In the genomic region with DNA sequence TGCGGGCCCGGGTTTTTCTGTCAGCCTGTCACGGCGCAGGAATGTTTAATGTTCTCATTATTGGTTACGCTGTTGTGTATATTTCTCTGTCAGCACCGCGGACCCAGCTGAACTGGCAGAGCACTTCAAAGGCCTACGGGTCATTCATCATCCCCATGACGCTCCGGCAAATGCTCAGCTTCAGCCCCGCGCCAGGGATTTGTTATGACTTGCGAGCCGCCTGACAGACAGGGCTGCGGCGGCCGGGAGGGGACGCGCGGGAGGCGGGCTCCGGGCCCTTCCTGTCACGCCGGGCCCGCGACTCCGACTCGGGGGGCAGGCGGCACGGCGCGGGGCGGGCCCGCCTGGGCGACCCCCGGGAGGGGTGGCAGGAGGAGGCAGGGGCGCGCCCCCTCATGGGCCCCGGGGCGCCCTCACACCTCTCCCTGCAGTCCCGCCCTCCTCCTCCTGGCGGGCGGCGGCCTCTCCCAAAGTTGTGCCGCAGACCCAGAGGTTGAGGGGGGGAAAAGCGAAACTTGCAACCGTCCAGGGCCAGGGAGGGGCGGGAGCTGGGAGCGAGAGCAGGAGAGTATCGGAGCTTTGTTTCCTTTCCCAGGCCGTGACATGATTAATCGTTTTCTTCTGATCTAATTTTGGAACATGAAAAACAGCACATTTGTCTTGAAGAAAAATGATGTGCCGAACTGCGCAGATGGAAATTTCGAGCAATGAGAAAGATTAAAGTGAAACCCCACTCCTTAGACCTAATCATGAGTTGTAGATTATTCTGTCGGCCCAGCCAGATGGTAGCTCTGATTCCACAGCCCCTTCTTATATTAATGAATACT, we compare ENCODE assay signal across 8 cellular contexts. TPM values are rescaled to one million over a fixed set of nuclear protein-coding genes. Genes with fewer than 3 reads are reported as not detected.
DNase-seq lines count a peak whose midpoint lies in the region; ATAC-seq and TF ChIP-seq lines count a peak whose summit lies in the region.

No MANE protein-coding gene starts in this region.

- DNase-seq in D341Med (ENCODE audit: low spot score) (peak; percentile 76), SW480 (ENCODE audit: low spot score) (peak; percentile 95), heart right ventricle (peak; percentile 76 to 82), posterior cingulate gyrus (peak; percentile 26 to 93 (median 60)), type B pancreatic cell (ENCODE audit: extremely low spot score, unreplicated experiment) (peak; percentile 89)

- peak overlapping the region; percentile 76 for H3K9ac ChIP-seq in Loucy (ENCODE audit: low read depth, low read length, poor library complexity, severe bottlenecking)

- H3K4me1 ChIP-seq in Loucy (ENCODE audit: insufficient read depth, low read length, poor library complexity, severe bottlenecking): peaks cover 23% of the 10 kb centered on the region
- H3K4me1 ChIP-seq in heart right ventricle: peaks cover 3 to 27% (median 22%) of the 10 kb centered on the region in 9 donors

- no peaks in the 10 kb centered on the region for H3F3A ChIP-seq in Loucy (ENCODE audit: low read depth)

- peak overlapping the region; percentile 48 for H3K27ac ChIP-seq in adipose tissue (ENCODE audit: low read depth, low read length)
- H3K27ac ChIP-seq in heart right ventricle: peak overlapping the region; percentile 85 to 96 (median 93)

- peaks cover 6% of the 10 kb centered on the region for H3K9me3 Mint-ChIP-seq in type B pancreatic cell

- H3K36me3 Mint-ChIP-seq in type B pancreatic cell: no peaks in the 10 kb centered on the region

- peaks cover 5% of the 10 kb centered on the region for H3K4me1 Mint-ChIP-seq in type B pancreatic cell (ENCODE audit: unreplicated experiment)

- H3K9me2 ChIP-seq in Loucy (replicated peaks; ENCODE audit: low read depth, low read length): no peaks in the 10 kb centered on the region

- H3K36me3 ChIP-seq in Loucy (ENCODE audit: insufficient read depth, low read length): no peaks in the 10 kb centered on the region
- no peaks in the 10 kb centered on the region for H3K36me3 ChIP-seq in heart right ventricle

- H3K79me2 ChIP-seq in Loucy (ENCODE audit: insufficient read depth, low read length): no peaks in the 10 kb centered on the region

- no peaks in the 10 kb centered on the region for H4K20me1 ChIP-seq in Loucy (ENCODE audit: insufficient read depth, low read length, poor library complexity, severe bottlenecking)

- TF ChIP-seq CTCF in Loucy (conservative IDR thresholded peaks at IDR 0.05; ENCODE audit: low read length) (peak; percentile 25; the same call in 1 of the 2 replicates), heart right ventricle (IDR thresholded peaks at IDR 0.05) (peak in 7 of 9 donors; percentile 16 to 56 (median 28)), type B pancreatic cell (conservative IDR thresholded peaks at IDR 0.05) (peak; percentile 68)

- H2AFZ ChIP-seq in Loucy (ENCODE audit: low read length): peak overlapping the region; percentile 98

- H3K9me3 ChIP-seq in Loucy (ENCODE audit: insufficient read depth, low read depth, low read length): no peaks in the 10 kb centered on the region
- peaks cover 0 to 12% (median 0%) of the 10 kb centered on the region in 11 donors for H3K9me3 ChIP-seq in heart right ventricle

- WGBS in adipose tissue, 3 donors: 1 to 2% (median 1%) methylated on average over 43 to 56 of the region's 56 CpGs
- 2% methylated on average over 48 to 55 of the region's 56 CpGs for WGBS in heart right ventricle, 2 donors

- peaks cover 6% of the 10 kb centered on the region for H3K27me3 Mint-ChIP-seq in type B pancreatic cell

- peak overlapping the region; percentile 82 for H3K4me2 ChIP-seq in Loucy (ENCODE audit: low read depth, low read length, poor library complexity, severe bottlenecking)

- H3K27ac Mint-ChIP-seq in type B pancreatic cell: no peak overlapping the region

- peak; percentile 77 for ATAC-seq in GM21529 (IDR thresholded peaks at IDR 0.05; ENCODE audit: unreplicated experiment)
- peak; percentile 75 to 91 (median 85) for ATAC-seq in heart right ventricle

- peak overlapping the region; percentile 81 for H3K4me3 Mint-ChIP-seq in type B pancreatic cell

- H3K4me3 ChIP-seq in Loucy (ENCODE audit: low read length, poor library complexity, severe bottlenecking) (peak overlapping the region; percentile 79), heart right ventricle (peak overlapping the region; percentile 37 to 72 (median 63))

- H3K27me3 ChIP-seq in Loucy (ENCODE audit: insufficient read depth, low read length, poor library complexity, severe bottlenecking) (no peaks in the 10 kb centered on the region), heart right ventricle (peaks cover 0 to 24% (median 0%) of the 10 kb centered on the region in 7 donors)

- intact Hi-C loops in heart right ventricle (cut with DNase I) (loop anchor here in 5 of 10 donors (2.0 to 10.0 kb wide), 3 partner anchors 100 to 102 kb away; no protein-coding TSS in a partner anchor), posterior cingulate gyrus (cut with DNase I) (no loop called here)

RNA-seq across cellular contexts. Expression of a gene that starts 59.3 kb away (rescaled TPM):
- 100 to 1,000 TPM in 1 of 3 donors, 10 to 100 TPM in 2; 20.1 to 142 (median 33.3) TPM for polyA plus RNA-seq in adipose tissue
- total RNA-seq in heart right ventricle: 10 to 100 TPM; 16.4 to 51.5 (median 29.4) TPM
- polyA plus RNA-seq in heart right ventricle: 100 to 1,000 TPM; 103 to 254 TPM
- total RNA-seq in type B pancreatic cell (ENCODE audit: low replicate concordance): 40.4 and 62.6 TPM in 2 replicates

Comparison
In these comparisons a context has a peak if more than half of its experiments do, and no peak if none do; other contexts are left out.
1. Peak in every context shown above with its lines: DNase-seq, ATAC-seq, H3K4me3 ChIP-seq and H3K27ac ChIP-seq.